ENCODE assay signal across 10 cellular contexts in genomic region chr5:9545301-9545958, GRCh38. TPM values are rescaled to one million over a fixed set of nuclear protein-coding genes. Genes with fewer than 3 reads are reported as not detected.
DNase-seq lines count a peak whose midpoint lies in the region; FAIRE-seq and TF ChIP-seq lines count a peak whose summit lies in the region.
"Had no signal": no experiment of that assay in that cellular context is flagged by ENCODE, and none has a peak within 500 bp of the region (broad histone marks: within the 10 kb centered on the region; RNA-seq: fewer than 3 reads in every experiment).

No MANE protein-coding gene starts in this region.

- peaks cover 13 to 21% (median 16%) of the 10 kb centered on the region in 11 experiments; a peak in 21 of 22 replicates for H3K9me3 ChIP-seq in BLaER1 treated with 17β-estradiol and CSF1 and Interleukin-3, amounts not matched to agents 10 nM and 100 nM (replicated peaks in 1 of 11)
- no peaks in the 10 kb centered on the region for H3K9me3 ChIP-seq in endothelial cell of umbilical vein (replicated peaks; ENCODE audit: control insufficient read depth, insufficient read depth, low read length)
- H3K9me3 ChIP-seq: neutrophil had no signal

- H3K36me3 ChIP-seq in BLaER1 treated with 17β-estradiol and CSF1 and Interleukin-3, amounts not matched to agents 10 nM and 100 nM = no peaks in the 10 kb centered on the region
- H3K36me3 ChIP-seq in endothelial cell of umbilical vein (ENCODE audit: control insufficient read depth in 2 of 2, extremely low read depth in 1 of 2, insufficient read depth in 2 of 2, low read length in 2 of 2) = no peaks in the 10 kb centered on the region
- H3K36me3 ChIP-seq: neutrophil had no signal

- H3K27ac ChIP-seq in BLaER1 treated with 17β-estradiol and CSF1 and Interleukin-3, amounts not matched to agents 10 nM and 100 nM = no peak overlapping the region
- H3K27ac ChIP-seq in endothelial cell of umbilical vein (ENCODE audit: insufficient read depth, low read depth, low read length) = no peak overlapping the region
- H3K27ac ChIP-seq: neutrophil had no signal

- peaks cover 7 to 18% (median 14%) of the 10 kb centered on the region in 11 experiments; a peak in 20 of 22 replicates for H3K27me3 ChIP-seq in BLaER1 treated with 17β-estradiol and CSF1 and Interleukin-3, amounts not matched to agents 10 nM and 100 nM
- peaks cover 0 to 7% of the 10 kb centered on the region in 2 experiments for H3K27me3 ChIP-seq in endothelial cell of umbilical vein (ENCODE audit: control insufficient read depth in 2 of 2, insufficient read depth in 2 of 2, low read length in 2 of 2)

- POLR2A ChIA-PET in endothelial cell of umbilical vein (lab: Charles Lee) = no interaction called here

- peak overlapping the region; percentile 92 for H3K4me3 Mint-ChIP-seq in nephron progenitor cell

- no peaks in the 10 kb centered on the region for H3K9me1 ChIP-seq in endothelial cell of umbilical vein (replicated peaks; ENCODE audit: control insufficient read depth, extremely low read depth, insufficient read depth, low read length)

- no TSS peak for BruUV-seq in endothelial cell of umbilical vein (replicated peaks; lab: Mats Ljungman, UMichigan)

- CTCF ChIA-PET in endothelial cell of umbilical vein (lab: Charles Lee) = no interaction called here

- FAIRE-seq in endothelial cell of umbilical vein (lab: Jason Lieb, UNC) = no peak
- FAIRE-seq: GM18507 had no signal

- peak overlapping the region; percentile 21 to 70 (median 50); a peak in 15 of 22 replicates for H3K9ac ChIP-seq in BLaER1 treated with 17β-estradiol and CSF1 and Interleukin-3, amounts not matched to agents 10 nM and 100 nM
- no peak overlapping the region for H3K9ac ChIP-seq in endothelial cell of umbilical vein (replicated peaks; ENCODE audit: extremely low read depth, insufficient read depth, low read length)

- H3K4me3 ChIP-seq in BLaER1 treated with 17β-estradiol and CSF1 and Interleukin-3, amounts not matched to agents 10 nM and 100 nM = peak overlapping the region; percentile 57 to 71 (median 64)
- peak overlapping the region in 2 of 3 experiments; percentile 12 to 23 for H3K4me3 ChIP-seq in endothelial cell of umbilical vein (replicated peaks in 1 of 3; ENCODE audit: insufficient read depth in 1 of 3, low read depth in 1 of 3, low read length in 3 of 3)

- peak overlapping the region; percentile 90 to 98 (median 96) for H3K4me2 ChIP-seq in BLaER1 treated with 17β-estradiol and CSF1 and Interleukin-3, amounts not matched to agents 10 nM and 100 nM
- H3K4me2 ChIP-seq in endothelial cell of umbilical vein (ENCODE audit: insufficient read depth, low read length) = peak overlapping the region; percentile 16

- intact Hi-C loops in endothelial cell of umbilical vein (cut with micrococcal nuclease) = no loop called here

- no peak for DNase-seq in endothelial cell of umbilical vein (ENCODE audit: low read depth, low spot score)
- DNase-seq in nephron progenitor cell = peak; percentile 48
- DNase-seq in NCI-H446 treated with DMSO at 0.1 percent for 48 hours (lab: John Stamatoyannopoulos, UW) = no peak
- DNase-seq in activated CD4-positive, alpha-beta T cell treated with anti-CD3 and anti-CD28 coated beads, Interleukin-2, amount 50 U/mL, for 1 hour = no peak
- DNase-seq in middle frontal gyrus (ENCODE audit: extremely low spot score, low spot score) = no peak
- no peak for DNase-seq in DMS79 treated with DMSO at 0.1 percent for 48 hours (lab: John Stamatoyannopoulos, UW)

- TF ChIP-seq EP300 in Ishikawa (IDR thresholded peaks at IDR 0.05; ENCODE audit: borderline replicate concordance) = no peak

- no peaks in the 10 kb centered on the region for H4K20me1 ChIP-seq in BLaER1 treated with 17β-estradiol and CSF1 and Interleukin-3, amounts not matched to agents 10 nM and 100 nM
- H4K20me1 ChIP-seq in endothelial cell of umbilical vein (replicated peaks; ENCODE audit: control insufficient read depth, extremely low read depth, insufficient read depth, low read length) = no peaks in the 10 kb centered on the region

- no peaks in the 10 kb centered on the region for H3K79me2 ChIP-seq in endothelial cell of umbilical vein (ENCODE audit: control insufficient read depth, insufficient read depth, low read length)

- no peak overlapping the region for H3K27ac Mint-ChIP-seq in nephron progenitor cell

- peaks cover 55% of the 10 kb centered on the region for H3K4me1 Mint-ChIP-seq in nephron progenitor cell

- no peaks in the 10 kb centered on the region for H3K9me3 Mint-ChIP-seq in nephron progenitor cell

- dilution Hi-C loops in endothelial cell of umbilical vein (cut with MboI; ENCODE audit: extremely low pct_ligation_motif_present, low sequenced_read_pairs) = no loop called here

- H3K4me1 ChIP-seq in BLaER1 treated with 17β-estradiol and CSF1 and Interleukin-3, amounts not matched to agents 10 nM and 100 nM = peaks cover 0 to 23% (median 12%) of the 10 kb centered on the region in 10 experiments; a peak in 13 of 20 replicates
- peaks cover 3% of the 10 kb centered on the region for H3K4me1 ChIP-seq in endothelial cell of umbilical vein (ENCODE audit: control insufficient read depth, extremely low read depth, insufficient read depth, low read length)

- TF ChIP-seq CTCF in endothelial cell of umbilical vein (IDR thresholded peaks at IDR 0.05; ENCODE audit: extremely low read depth in 1 of 2, insufficient read depth in 1 of 2, low read depth in 1 of 2, low read length in 2 of 2) (no peak), nephron progenitor cell (IDR thresholded peaks at IDR 0.05) (no peak)

- no peak for TF ChIP-seq POLR2A in endothelial cell of umbilical vein (IDR thresholded peaks at IDR 0.05; ENCODE audit: low read depth, low read length)

- H2AFZ ChIP-seq in endothelial cell of umbilical vein (ENCODE audit: low read depth, low read length) = peak overlapping the region; percentile 30

- peaks cover 3% of the 10 kb centered on the region for H3K27me3 Mint-ChIP-seq in nephron progenitor cell (ENCODE audit: low read depth, poor library complexity)

- no peak for TF ChIP-seq RAD21 in Ishikawa (IDR thresholded peaks at IDR 0.05; ENCODE audit: low read depth)

- H3K36me3 Mint-ChIP-seq in nephron progenitor cell (ENCODE audit: low read depth) = peaks cover 16% of the 10 kb centered on the region

TF ChIP-seq in Ishikawa, 13 proteins besides CTCF, POLR2A, EP300 and RAD21:
- TF ChIP-seq FOXM1 (IDR thresholded peaks at IDR 0.05; ENCODE audit: borderline replicate concordance, low read depth) (no peak), ZBTB7A (IDR thresholded peaks at IDR 0.05; ENCODE audit: low read depth) (peak; percentile 15; the same call in 1 of the 2 replicates)
TF ChIP-seq in Ishikawa: peak in this region for 1.

TF ChIP-seq in endothelial cell of umbilical vein, 7 proteins besides CTCF, POLR2A, EP300 and RAD21:
- TF ChIP-seq FOS (IDR thresholded peaks at IDR 0.05; ENCODE audit: borderline replicate concordance, insufficient read depth, low read length) = no peak
- TF ChIP-seq EZH2 (IDR thresholded peaks at IDR 0.05; ENCODE audit: borderline replicate concordance, low read depth, low read length, severe bottlenecking) = peak; percentile 8

RNA-seq across cellular contexts. Expression of gene SEMA5A, which starts 0.4 kb away (rescaled TPM):
- total RNA-seq in endothelial cell of umbilical vein = 0.04 TPM in 1 of 2 replicates, not detected in the other
- 0.06 and 0.13 TPM in 2 replicates for polyA plus RNA-seq in endothelial cell of umbilical vein
- 0.01 and 0.03 TPM in 2 replicates for polyA plus RNA-seq in endothelial cell of umbilical vein (2011; cell fraction: cytosol; rRNA removed)
- polyA plus RNA-seq in endothelial cell of umbilical vein (2011; cell fraction: nucleus; rRNA removed) = 0.01 TPM in 2 replicates
- 0.04 and 0.07 TPM in 2 replicates for polyA plus RNA-seq in endothelial cell of umbilical vein (2012)
- 0.24 and 2.2 TPM in 2 replicates for polyA minus RNA-seq in endothelial cell of umbilical vein
- polyA minus RNA-seq in endothelial cell of umbilical vein (2011; cell fraction: cytosol; rRNA and poly(A)+ RNA removed) = not detected
- 0.58 TPM in 2 replicates for polyA minus RNA-seq in endothelial cell of umbilical vein (2011; cell fraction: nucleus; rRNA and poly(A)+ RNA removed)
